14 cellular contexts compared by ENCODE assay signal in genomic region chr3:31248619-31248992, GRCh38.
DNase-seq lines count a peak whose midpoint lies in the region; ATAC-seq and TF ChIP-seq lines count a peak whose summit lies in the region.
"Had no signal": no experiment of that assay in that cellular context is flagged by ENCODE, and none has a peak within 500 bp of the region (broad histone marks: within the 10 kb centered on the region; RNA-seq: fewer than 3 reads in every experiment).

No MANE protein-coding gene starts in this region.

- no peaks in the 10 kb centered on the region for H3K27me3 ChIP-seq in BE2C
- H3K27me3 ChIP-seq: right atrium auricular region had no signal

- no peaks in the 10 kb centered on the region for H3K36me3 ChIP-seq in BE2C
- H3K36me3 ChIP-seq: right atrium auricular region had no signal

- DNase-seq in BE2C: no peak
- DNase-seq in KG1 (lab: John Stamatoyannopoulos, UW): no peak
- DNase-seq in omental fat pad (ENCODE audit: low spot score): no peak
- DNase-seq: activated naive CD8-positive, alpha-beta T cell treated with anti-CD3 and anti-CD28 coated beads, Interleukin-2, amount 10 ng/mL, durations not matched to agents 7 days and 5 days; effector CD8-positive, alpha-beta T cell; Karpas-422; stimulated activated CD4-positive, alpha-beta T cell treated with anti-CD3 and anti-CD28 coated beads, Interleukin-4, amount 100 ng/mL, for 4 hours had no signal

- no peaks in the 10 kb centered on the region for H3K4me1 ChIP-seq in BE2C
- H3K4me1 ChIP-seq: right atrium auricular region had no signal

- peak; percentile 8 for ATAC-seq in GM18502 (IDR thresholded peaks at IDR 0.05; ENCODE audit: poor library complexity, unreplicated experiment)
- peak; percentile 6 for ATAC-seq in HG02852 (IDR thresholded peaks at IDR 0.05; ENCODE audit: unreplicated experiment)
- no peak for ATAC-seq in omental fat pad (ENCODE audit: low FRiP score)
- ATAC-seq: stimulated activated effector memory CD8-positive, alpha-beta T cell treated with anti-CD3 and anti-CD28 coated beads, Interleukin-12 subunit alpha, Interleukin-12 subunit beta, amount 100 ng/mL, for 72 hours had no signal

- TF ChIP-seq CTCF in VCaP (conservative IDR thresholded peaks at IDR 0.05) (no peak), BE2C (IDR thresholded peaks at IDR 0.05; ENCODE audit: low read depth, low read length) (no peak), omental fat pad (IDR thresholded peaks at IDR 0.05) (no peak)

- peak overlapping the region; percentile 85 for H3K27ac ChIP-seq in VCaP
- H3K27ac ChIP-seq: right atrium auricular region had no signal

- H3K9me3 ChIP-seq in BE2C: no peaks in the 10 kb centered on the region
- H3K9me3 ChIP-seq: right atrium auricular region had no signal

- H3K4me3 ChIP-seq in GM08714 (ENCODE audit: low read length) (peak overlapping the region; percentile 16; the same call in 1 of the 2 replicates), BE2C (ENCODE audit: low read depth, low read length) (no peak overlapping the region)
- H3K4me3 ChIP-seq: lung, right atrium auricular region had no signal
